1 cellular context compared by ENCODE assay signal in the genomic region with DNA sequence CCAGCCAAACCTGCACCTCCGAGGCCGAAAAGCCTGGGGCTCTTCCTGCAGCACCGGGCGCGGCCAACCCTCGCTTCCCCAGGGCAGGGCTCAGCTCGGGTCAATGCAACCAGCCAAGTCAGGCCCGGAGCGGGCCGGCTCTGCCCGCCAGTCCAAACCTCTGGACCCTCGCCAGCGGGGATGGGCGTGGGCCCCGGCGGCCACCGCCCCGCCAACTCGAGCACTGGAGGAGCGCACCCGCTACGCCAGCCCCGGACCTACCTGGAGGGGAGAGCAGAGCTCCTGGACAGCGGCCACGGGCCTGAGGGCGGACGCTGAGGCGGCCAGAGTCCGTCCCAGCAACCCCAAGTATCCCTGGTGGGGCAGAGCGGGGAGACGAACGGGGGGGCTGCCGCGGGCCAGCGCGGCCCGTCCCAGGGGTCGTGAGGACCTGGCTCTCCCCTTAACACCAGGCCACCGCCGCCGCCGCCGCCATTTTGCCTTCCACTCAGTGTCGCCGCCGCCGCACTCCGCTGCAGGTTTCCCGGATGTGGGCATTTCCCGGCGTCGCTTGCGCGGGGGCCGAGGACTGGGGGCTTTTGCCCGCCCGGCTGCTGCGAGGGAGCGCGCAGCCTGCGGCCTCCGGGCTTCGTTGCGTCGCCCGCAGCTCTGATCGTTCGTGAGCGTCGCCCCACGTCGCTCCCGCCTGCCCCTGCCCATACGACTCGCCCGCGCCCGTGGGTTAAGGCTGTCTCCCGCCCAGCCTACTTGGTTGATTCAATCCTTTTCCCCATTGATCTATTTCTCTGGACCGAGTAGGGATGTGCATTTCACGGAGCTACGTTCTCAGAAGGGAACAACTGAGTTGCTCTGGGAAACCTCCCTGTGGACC.
TF ChIP-seq lines count a peak whose summit lies in the region.

LATS1 (minus strand) TSS at position 514 of the 871 bp plus-strand sequence. CDS start 15,975 bp downstream, outside the sequence.

TF ChIP-seq in GM12878, 131 proteins besides CTCF, POLR2A, EP300 and RAD21 (continued from another document):
- TF ChIP-seq, protein P1, sequence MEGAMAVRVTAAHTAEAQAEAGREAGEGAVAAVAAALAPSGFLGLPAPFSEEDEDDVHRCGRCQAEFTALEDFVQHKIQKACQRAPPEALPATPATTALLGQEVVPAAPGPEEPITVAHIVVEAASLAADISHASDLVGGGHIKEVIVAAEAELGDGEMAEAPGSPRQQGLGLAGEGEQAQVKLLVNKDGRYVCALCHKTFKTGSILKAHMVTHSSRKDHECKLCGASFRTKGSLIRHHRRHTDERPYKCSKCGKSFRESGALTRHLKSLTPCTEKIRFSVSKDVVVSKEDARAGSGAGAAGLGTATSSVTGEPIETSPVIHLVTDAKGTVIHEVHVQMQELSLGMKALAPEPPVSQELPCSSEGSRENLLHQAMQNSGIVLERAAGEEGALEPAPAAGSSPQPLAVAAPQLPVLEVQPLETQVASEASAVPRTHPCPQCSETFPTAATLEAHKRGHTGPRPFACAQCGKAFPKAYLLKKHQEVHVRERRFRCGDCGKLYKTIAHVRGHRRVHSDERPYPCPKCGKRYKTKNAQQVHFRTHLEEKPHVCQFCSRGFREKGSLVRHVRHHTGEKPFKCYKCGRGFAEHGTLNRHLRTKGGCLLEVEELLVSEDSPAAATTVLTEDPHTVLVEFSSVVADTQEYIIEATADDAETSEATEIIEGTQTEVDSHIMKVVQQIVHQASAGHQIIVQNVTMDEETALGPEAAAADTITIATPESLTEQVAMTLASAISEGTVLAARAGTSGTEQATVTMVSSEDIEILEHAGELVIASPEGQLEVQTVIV (IDR thresholded peaks at IDR 0.05; ENCODE audit: borderline replicate concordance, partially characterized antibody): peak; percentile 19
- TF ChIP-seq SP1 (IDR thresholded peaks at IDR 0.05; ENCODE audit: low read depth, low read length) (no peak), ASH2L (IDR thresholded peaks at IDR 0.05; ENCODE audit: borderline replicate concordance, low read depth) (peak; percentile 92; the same call in 1 of the 2 replicates), PRDM15 (CRISPR knock-in tag; IDR thresholded peaks at IDR 0.05) (no peak), JUND (IDR thresholded peaks at IDR 0.05; ENCODE audit: low read depth, low read length) (no peak), SMC3 (IDR thresholded peaks at IDR 0.05; ENCODE audit: borderline replicate concordance, low read length) (no peak), ATF3 (IDR thresholded peaks at IDR 0.05; ENCODE audit: borderline replicate concordance, extremely low read depth, low read depth, low read length) (no peak), NBN (IDR thresholded peaks at IDR 0.05) (0 out of 2 replicates have a peak, but pooled peaks have one; percentile 62), CEBPB (IDR thresholded peaks at IDR 0.05; ENCODE audit: borderline replicate concordance in 1 of 2, low read depth in 2 of 2, low read length in 2 of 2) (no peak), SIN3A (IDR thresholded peaks at IDR 0.05; ENCODE audit: low read depth, low read length) (peak; percentile 51; the same call in 1 of the 2 replicates), YY1 (IDR thresholded peaks at IDR 0.05; ENCODE audit: low read depth, low read length) (peak; percentile 99)
- TF ChIP-seq, protein P2, sequence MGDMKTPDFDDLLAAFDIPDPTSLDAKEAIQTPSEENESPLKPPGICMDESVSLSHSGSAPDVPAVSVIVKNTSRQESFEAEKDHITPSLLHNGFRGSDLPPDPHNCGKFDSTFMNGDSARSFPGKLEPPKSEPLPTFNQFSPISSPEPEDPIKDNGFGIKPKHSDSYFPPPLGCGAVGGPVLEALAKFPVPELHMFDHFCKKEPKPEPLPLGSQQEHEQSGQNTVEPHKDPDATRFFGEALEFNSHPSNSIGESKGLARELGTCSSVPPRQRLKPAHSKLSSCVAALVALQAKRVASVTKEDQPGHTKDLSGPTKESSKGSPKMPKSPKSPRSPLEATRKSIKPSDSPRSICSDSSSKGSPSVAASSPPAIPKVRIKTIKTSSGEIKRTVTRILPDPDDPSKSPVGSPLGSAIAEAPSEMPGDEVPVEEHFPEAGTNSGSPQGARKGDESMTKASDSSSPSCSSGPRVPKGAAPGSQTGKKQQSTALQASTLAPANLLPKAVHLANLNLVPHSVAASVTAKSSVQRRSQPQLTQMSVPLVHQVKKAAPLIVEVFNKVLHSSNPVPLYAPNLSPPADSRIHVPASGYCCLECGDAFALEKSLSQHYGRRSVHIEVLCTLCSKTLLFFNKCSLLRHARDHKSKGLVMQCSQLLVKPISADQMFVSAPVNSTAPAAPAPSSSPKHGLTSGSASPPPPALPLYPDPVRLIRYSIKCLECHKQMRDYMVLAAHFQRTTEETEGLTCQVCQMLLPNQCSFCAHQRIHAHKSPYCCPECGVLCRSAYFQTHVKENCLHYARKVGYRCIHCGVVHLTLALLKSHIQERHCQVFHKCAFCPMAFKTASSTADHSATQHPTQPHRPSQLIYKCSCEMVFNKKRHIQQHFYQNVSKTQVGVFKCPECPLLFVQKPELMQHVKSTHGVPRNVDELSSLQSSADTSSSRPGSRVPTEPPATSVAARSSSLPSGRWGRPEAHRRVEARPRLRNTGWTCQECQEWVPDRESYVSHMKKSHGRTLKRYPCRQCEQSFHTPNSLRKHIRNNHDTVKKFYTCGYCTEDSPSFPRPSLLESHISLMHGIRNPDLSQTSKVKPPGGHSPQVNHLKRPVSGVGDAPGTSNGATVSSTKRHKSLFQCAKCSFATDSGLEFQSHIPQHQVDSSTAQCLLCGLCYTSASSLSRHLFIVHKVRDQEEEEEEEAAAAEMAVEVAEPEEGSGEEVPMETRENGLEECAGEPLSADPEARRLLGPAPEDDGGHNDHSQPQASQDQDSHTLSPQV (IDR thresholded peaks at IDR 0.05): no peak
- TF ChIP-seq, protein P3, sequence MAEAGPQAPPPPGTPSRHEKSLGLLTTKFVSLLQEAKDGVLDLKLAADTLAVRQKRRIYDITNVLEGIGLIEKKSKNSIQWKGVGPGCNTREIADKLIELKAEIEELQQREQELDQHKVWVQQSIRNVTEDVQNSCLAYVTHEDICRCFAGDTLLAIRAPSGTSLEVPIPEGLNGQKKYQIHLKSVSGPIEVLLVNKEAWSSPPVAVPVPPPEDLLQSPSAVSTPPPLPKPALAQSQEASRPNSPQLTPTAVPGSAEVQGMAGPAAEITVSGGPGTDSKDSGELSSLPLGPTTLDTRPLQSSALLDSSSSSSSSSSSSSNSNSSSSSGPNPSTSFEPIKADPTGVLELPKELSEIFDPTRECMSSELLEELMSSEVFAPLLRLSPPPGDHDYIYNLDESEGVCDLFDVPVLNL (IDR thresholded peaks at IDR 0.05; ENCODE audit: low read depth, low read length): no peak
